ENCODE assay signal across 37 cellular contexts in the genomic region with DNA sequence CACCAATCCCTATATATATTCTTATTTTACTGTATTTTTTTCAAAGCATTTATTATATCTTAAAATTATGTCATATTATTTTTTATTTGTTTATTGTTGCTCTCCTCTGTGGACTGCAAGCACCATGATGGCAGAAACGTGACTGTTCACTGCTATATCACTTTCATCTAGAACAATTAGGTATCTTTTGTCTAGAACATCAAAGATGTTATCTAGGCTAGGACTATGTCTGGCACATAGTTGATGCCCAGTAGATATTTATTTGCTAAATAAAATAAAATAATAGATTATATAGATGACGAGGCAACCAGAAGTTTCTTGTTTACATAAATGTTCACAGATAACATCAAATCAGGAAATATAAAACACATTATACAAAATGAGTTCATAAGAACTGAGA. TPM values are rescaled to one million over a fixed set of nuclear protein-coding genes. Genes with fewer than 3 reads are reported as not detected.
"Had no signal": no experiment of that assay in that cellular context is flagged by ENCODE, and none has a peak within 500 bp of the region (broad histone marks: within the 10 kb centered on the region; RNA-seq: fewer than 3 reads in every experiment).

No MANE protein-coding gene starts in this region.

- DNase-seq: activated effector memory CD4-positive, alpha-beta T cell treated with anti-CD3 and anti-CD28 coated beads, Interleukin-2, amount 50 U/mL, for 16 hours; activated effector memory CD4-positive, alpha-beta T cell treated with Interleukin-2 at 50 U/mL for 16 hours; activated gamma-delta T cell; activated gamma-delta T cell treated with Interleukin-2 at 50 U/mL for 16 hours; activated naive CD4-positive, alpha-beta T cell; activated naive CD4-positive, alpha-beta T cell treated with anti-CD3 and anti-CD28 coated beads for 36 hours; activated naive CD4-positive, alpha-beta T cell treated with anti-CD3 and anti-CD28 coated beads, Interleukin-2, amount 10 ng/mL, durations not matched to agents 7 days and 5 days; activated naive CD4-positive, alpha-beta T cell treated with anti-CD3 and anti-CD28 coated beads, Interleukin-2, amount 50 U/mL, for 16 hours; activated naive CD4-positive, alpha-beta T cell treated with Interleukin-2 at 50 U/mL for 16 hours; activated naive CD8-positive, alpha-beta T cell treated with anti-CD3 and anti-CD28 coated beads for 36 hours; activated naive CD8-positive, alpha-beta T cell treated with anti-CD3 and anti-CD28 coated beads, Interleukin-2, amount 10 ng/mL, durations not matched to agents 7 days and 5 days; activated naive CD8-positive, alpha-beta T cell treated with anti-CD3 and anti-CD28 coated beads, Interleukin-2, amount 50 U/mL, for 24 hours; activated T-cell treated with anti-CD3 and anti-CD28 coated beads, Interleukin-2, amount 50 U/mL, for 24 hours; activated T-cell treated with anti-CD3 and anti-CD28 coated beads, Interleukin-2, amount 50 U/mL, for 4 hours; activated T-cell treated with anti-CD3 and anti-CD28 coated beads, Interleukin-2, amount 50 U/mL, for 48 hours; activated T-cell treated with anti-CD3 and anti-CD28 coated beads, Interleukin-2, amount 50 U/mL, for 72 hours; adrenal gland; amniotic stem cell; amygdala; anterior cingulate cortex; aorta; body of pancreas; brain microvascular endothelial cell; caudate nucleus; central memory CD4-positive, alpha-beta T cell; cerebellar nuclear complex had no signal

- H3K27me3 Mint-ChIP-seq: activated naive CD4-positive, alpha-beta T cell treated with anti-CD3 and anti-CD28 coated beads, Interleukin-2, amount 10 ng/mL, durations not matched to agents 7 days and 5 days; activated naive CD8-positive, alpha-beta T cell treated with anti-CD3 and anti-CD28 coated beads, Interleukin-2, amount 50 U/mL, for 24 hours; central memory CD8-positive, alpha-beta T cell had no signal

- H3K27ac Mint-ChIP-seq: activated naive CD4-positive, alpha-beta T cell treated with anti-CD3 and anti-CD28 coated beads for 36 hours; activated naive CD4-positive, alpha-beta T cell treated with anti-CD3 and anti-CD28 coated beads, Interleukin-2, amount 10 ng/mL, durations not matched to agents 7 days and 5 days; activated naive CD4-positive, alpha-beta T cell treated with anti-CD3 and anti-CD28 coated beads, Interleukin-2, amount 50 U/mL, for 24 hours; activated naive CD4-positive, alpha-beta T cell treated with anti-CD3 and anti-CD28 coated beads, Interleukin-2, amount 50 U/mL, for 72 hours; activated naive CD8-positive, alpha-beta T cell; activated naive CD8-positive, alpha-beta T cell treated with anti-CD3 and anti-CD28 coated beads for 36 hours; activated naive CD8-positive, alpha-beta T cell treated with anti-CD3 and anti-CD28 coated beads, Interleukin-2, amount 10 ng/mL, durations not matched to agents 7 days and 5 days; activated naive CD8-positive, alpha-beta T cell treated with anti-CD3 and anti-CD28 coated beads, Interleukin-2, amount 50 U/mL, for 24 hours; activated T-cell treated with anti-CD3 and anti-CD28 coated beads, Interleukin-2, amount 50 U/mL, for 24 hours; activated T-cell treated with anti-CD3 and anti-CD28 coated beads, Interleukin-2, amount 50 U/mL, for 72 hours; activated T-helper 1 cell treated with anti-CD3 and anti-CD28 coated beads, Interleukin-12 subunit alpha, Interleukin-12 subunit beta, Interleukin-2, Interleukin-4 antibody, amounts not matched to agents 30 ng/mL and 10 ng/mL and 1 ng/mL, durations not matched to agents 14 hours and 24 hours and 36 hours; activated T-helper 17 cell treated with anti-CD3 and anti-CD28 coated beads, Interleukin-2, amount 50 U/mL, for 72 hours; activated T-helper 2 cell treated with anti-CD3 and anti-CD28 coated beads, Interferon-gamma antibody, Interleukin-2, Interleukin-4, amounts not matched to agents 10 μg/mL and 5 μg/mL and 100 μg/mL, durations not matched to agents 14 hours and 24 hours and 36 hours; brain had no signal

- H3K27ac ChIP-seq: adrenal gland, ascending aorta, body of pancreas, brain microvascular endothelial cell, breast epithelium, cardiac muscle cell had no signal

- H3K4me3 ChIP-seq: adrenal gland, ascending aorta, body of pancreas, breast epithelium, cardiac muscle cell had no signal

- H3K36me3 Mint-ChIP-seq: activated naive CD4-positive, alpha-beta T cell treated with anti-CD3 and anti-CD28 coated beads, Interleukin-2, amount 10 ng/mL, durations not matched to agents 7 days and 5 days; activated naive CD4-positive, alpha-beta T cell treated with anti-CD3 and anti-CD28 coated beads, Interleukin-2, amount 50 U/mL, for 24 hours; activated naive CD4-positive, alpha-beta T cell treated with anti-CD3 and anti-CD28 coated beads, Interleukin-2, amount 50 U/mL, for 72 hours; activated naive CD8-positive, alpha-beta T cell; activated naive CD8-positive, alpha-beta T cell treated with anti-CD3 and anti-CD28 coated beads for 36 hours; activated naive CD8-positive, alpha-beta T cell treated with anti-CD3 and anti-CD28 coated beads, Interleukin-2, amount 10 ng/mL, durations not matched to agents 7 days and 5 days; brain had no signal

- H3K9me3 Mint-ChIP-seq: activated naive CD8-positive, alpha-beta T cell treated with anti-CD3 and anti-CD28 coated beads for 36 hours; activated T-helper 1 cell treated with anti-CD3 and anti-CD28 coated beads, Interleukin-12 subunit alpha, Interleukin-12 subunit beta, Interleukin-2, Interleukin-4 antibody, amounts not matched to agents 30 ng/mL and 10 ng/mL and 1 ng/mL, durations not matched to agents 14 hours and 24 hours and 36 hours had no signal

- H3K4me1 Mint-ChIP-seq: activated naive CD4-positive, alpha-beta T cell treated with anti-CD3 and anti-CD28 coated beads, Interleukin-2, amount 10 ng/mL, durations not matched to agents 7 days and 5 days; activated naive CD4-positive, alpha-beta T cell treated with anti-CD3 and anti-CD28 coated beads, Interleukin-2, amount 50 U/mL, for 24 hours; activated naive CD8-positive, alpha-beta T cell treated with anti-CD3 and anti-CD28 coated beads for 36 hours; activated naive CD8-positive, alpha-beta T cell treated with anti-CD3 and anti-CD28 coated beads, Interleukin-2, amount 10 ng/mL, durations not matched to agents 7 days and 5 days; activated naive CD8-positive, alpha-beta T cell treated with anti-CD3 and anti-CD28 coated beads, Interleukin-2, amount 50 U/mL, for 24 hours; activated T-helper 17 cell treated with anti-CD3 and anti-CD28 coated beads, Interleukin-2, amount 50 U/mL, for 72 hours; brain; central memory CD8-positive, alpha-beta T cell had no signal

- H3K4me3 Mint-ChIP-seq: activated naive CD4-positive, alpha-beta T cell treated with anti-CD3 and anti-CD28 coated beads for 36 hours; activated naive CD4-positive, alpha-beta T cell treated with anti-CD3 and anti-CD28 coated beads, Interleukin-2, amount 10 ng/mL, durations not matched to agents 7 days and 5 days; activated naive CD4-positive, alpha-beta T cell treated with anti-CD3 and anti-CD28 coated beads, Interleukin-2, amount 50 U/mL, for 24 hours; activated naive CD8-positive, alpha-beta T cell; activated naive CD8-positive, alpha-beta T cell treated with anti-CD3 and anti-CD28 coated beads for 36 hours; activated naive CD8-positive, alpha-beta T cell treated with anti-CD3 and anti-CD28 coated beads, Interleukin-2, amount 10 ng/mL, durations not matched to agents 7 days and 5 days; activated naive CD8-positive, alpha-beta T cell treated with anti-CD3 and anti-CD28 coated beads, Interleukin-2, amount 50 U/mL, for 24 hours; activated T-cell treated with anti-CD3 and anti-CD28 coated beads, Interleukin-2, amount 50 U/mL, for 24 hours; activated T-cell treated with anti-CD3 and anti-CD28 coated beads, Interleukin-2, amount 50 U/mL, for 4 hours; activated T-cell treated with anti-CD3 and anti-CD28 coated beads, Interleukin-2, amount 50 U/mL, for 72 hours; activated T-helper 1 cell treated with anti-CD3 and anti-CD28 coated beads, Interleukin-12 subunit alpha, Interleukin-12 subunit beta, Interleukin-2, Interleukin-4 antibody, amounts not matched to agents 30 ng/mL and 10 ng/mL and 1 ng/mL, durations not matched to agents 14 hours and 24 hours and 36 hours; activated T-helper 17 cell treated with anti-CD3 and anti-CD28 coated beads, Interleukin-2, amount 50 U/mL, for 72 hours; brain; central memory CD8-positive, alpha-beta T cell had no signal

RNA-seq across cellular contexts. Expression of gene GPR158, which starts 12.4 kb away (rescaled TPM):
- polyA plus RNA-seq: aorta had no signal
